In genomic region chr3:18301781-18302180, GRCh38 we compare ENCODE assay signal across 18 cellular contexts.
DNase-seq lines count a peak whose midpoint lies in the region; FAIRE-seq and TF ChIP-seq lines count a peak whose summit lies in the region.
"Had no signal": no experiment of that assay in that cellular context is flagged by ENCODE, and none has a peak within 500 bp of the region (broad histone marks: within the 10 kb centered on the region; RNA-seq: fewer than 3 reads in every experiment).

No MANE protein-coding gene starts in this region.

- H3K9me3 Mint-ChIP-seq in CD4-positive, alpha-beta memory T cell = peaks cover 0 to 16% (median 9%) of the 10 kb centered on the region in 8 donors

- no peak overlapping the region for H3K27ac Mint-ChIP-seq in CD4-positive, alpha-beta memory T cell
- H3K27ac Mint-ChIP-seq: CD4-positive, alpha-beta T cell; GM23338; HFFc6 had no signal

- DNase-seq in NCI-H1417 (lab: John Stamatoyannopoulos, UW) = peak in 2 of 3 experiments; percentile 2 to 33
- DNase-seq in NCI-H1417 treated with DMSO at 0.1 percent for 48 hours (lab: John Stamatoyannopoulos, UW) = no peak
- peak; percentile 6 for DNase-seq in Daoy (ENCODE audit: low read depth)
- DNase-seq in SK-N-DZ (ENCODE audit: low spot score) = peak; percentile 57
- DNase-seq in urothelium cell line (ENCODE audit: low spot score) = no peak
- DNase-seq in CD4-positive, alpha-beta memory T cell = no peak
- DNase-seq in prostate gland (ENCODE audit: low spot score) = no peak
- DNase-seq: AML-193; CD4-positive, alpha-beta T cell; DMS153; DMS79; GF-D8; HFFc6 had no signal

- H3K4me3 ChIP-seq in CD4-positive, alpha-beta memory T cell (ENCODE audit: low read length in 2 of 2) = no peak overlapping the region
- H3K4me3 ChIP-seq in prostate gland = no peak overlapping the region
- H3K4me3 ChIP-seq: A549, GM23338 had no signal

- peaks cover 0 to 3% of the 10 kb centered on the region in 2 donors for H3K27me3 Mint-ChIP-seq in CD4-positive, alpha-beta memory T cell
- H3K27me3 Mint-ChIP-seq: CD4-positive, alpha-beta T cell had no signal

- no peak for TF ChIP-seq CTCF in prostate gland (IDR thresholded peaks at IDR 0.05)

- CTCF ChIA-PET in CD4-positive, alpha-beta memory T cell (lab: Charles Lee; ENCODE audit: partially characterized antibody) = no interaction called here

- H3K27me3 ChIP-seq in CD4-positive, alpha-beta memory T cell (ENCODE audit: insufficient read depth, low read length) = no peaks in the 10 kb centered on the region
- H3K27me3 ChIP-seq in prostate gland (replicated peaks; ENCODE audit: insufficient read depth) = no peaks in the 10 kb centered on the region

- H3K36me3 ChIP-seq in CD4-positive, alpha-beta memory T cell (ENCODE audit: insufficient read depth, low read length) = no peaks in the 10 kb centered on the region
- H3K36me3 ChIP-seq in prostate gland = no peaks in the 10 kb centered on the region

- WGBS in prostate gland = 84% methylated on average over 1 of the region's 1 CpG

- H3K27ac ChIP-seq in CD4-positive, alpha-beta memory T cell (ENCODE audit: low read depth, low read length) = no peak overlapping the region
- no peak overlapping the region for H3K27ac ChIP-seq in prostate gland
- H3K27ac ChIP-seq: 22Rv1, A549, C4-2B, HL-60 had no signal

- H3K9me3 ChIP-seq in CD4-positive, alpha-beta memory T cell (ENCODE audit: control insufficient read depth in 1 of 2, low read length in 2 of 2) = peaks cover 0 to 6% of the 10 kb centered on the region in 2 donors
- H3K9me3 ChIP-seq in prostate gland = no peaks in the 10 kb centered on the region
- H3K9me3 ChIP-seq: A549 had no signal

- intact Hi-C loops in CD4-positive, alpha-beta memory T cell (cut with micrococcal nuclease) = no loop called here
- intact Hi-C loops in prostate gland (cut with DNase I) = no loop called here

- H3K4me1 Mint-ChIP-seq in CD4-positive, alpha-beta memory T cell = no peaks in the 10 kb centered on the region
- H3K4me1 Mint-ChIP-seq: GM23338 had no signal

- FAIRE-seq in urothelium cell line (lab: Jason Lieb, UNC) = peak; percentile 13
- FAIRE-seq: A549 had no signal

- no peak for TF ChIP-seq POLR2A in prostate gland (IDR thresholded peaks at IDR 0.05)

- H3K36me3 Mint-ChIP-seq in CD4-positive, alpha-beta memory T cell = no peaks in the 10 kb centered on the region

- H3K4me3 Mint-ChIP-seq in CD4-positive, alpha-beta memory T cell = no peak overlapping the region
- H3K4me3 Mint-ChIP-seq: CD4-positive, alpha-beta T cell; GM23338; HFFc6 had no signal

- POLR2A ChIA-PET in CD4-positive, alpha-beta memory T cell (lab: Charles Lee; ENCODE audit: partially characterized antibody) = no interaction called here

- H3K4me1 ChIP-seq in CD4-positive, alpha-beta memory T cell (ENCODE audit: insufficient read depth, low read length) = no peaks in the 10 kb centered on the region
- no peaks in the 10 kb centered on the region for H3K4me1 ChIP-seq in prostate gland (replicated peaks)
- H3K4me1 ChIP-seq: A549 had no signal

Comparison
In these comparisons a context has a peak if more than half of its experiments do, and no peak if none do; other contexts are left out.
1. DNase-seq: peak in NCI-H1417 (2 of 3), Daoy (single experiment) and SK-N-DZ (single experiment); none in NCI-H1417 treated with DMSO at 0.1 percent for 48 hours (single experiment), urothelium cell line (single experiment), CD4-positive, alpha-beta memory T cell (0 of 5) and prostate gland (single experiment).